24 cellular contexts compared by ENCODE assay signal in genomic region chr1:198986442-198986841, GRCh38.
DNase-seq lines count a peak whose midpoint lies in the region; ATAC-seq, FAIRE-seq and TF ChIP-seq lines count a peak whose summit lies in the region.
"Had no signal": no experiment of that assay in that cellular context is flagged by ENCODE, and none has a peak within 500 bp of the region (broad histone marks: within the 10 kb centered on the region; RNA-seq: fewer than 3 reads in every experiment).

No MANE protein-coding gene starts in this region.

- H3K36me3 Mint-ChIP-seq in HFFc6 (ENCODE audit: low read depth), result no peaks in the 10 kb centered on the region

- TF ChIP-seq CTCF in HL-60 (IDR thresholded peaks at IDR 0.05; ENCODE audit: insufficient read depth, low read length) (no peak), HFFc6 (IDR thresholded peaks at IDR 0.05) (no peak), upper lobe of left lung (IDR thresholded peaks at IDR 0.05) (no peak)

- no peaks in the 10 kb centered on the region for H3K4me1 ChIP-seq in upper lobe of left lung

- no peaks in the 10 kb centered on the region for H3K9me3 Mint-ChIP-seq in HFFc6
- H3K9me3 Mint-ChIP-seq: CD4-positive, alpha-beta T cell had no signal

- no peaks in the 10 kb centered on the region; the same call in 1 of the 2 replicates for H3K27me3 Mint-ChIP-seq in HFFc6 (ENCODE audit: insufficient read depth)
- H3K27me3 Mint-ChIP-seq: CD4-positive, alpha-beta T cell had no signal

- H3K27ac Mint-ChIP-seq in HFFc6, result no peak overlapping the region
- H3K27ac Mint-ChIP-seq: CD4-positive, alpha-beta T cell had no signal

- no peak for TF ChIP-seq EP300 in upper lobe of left lung (IDR thresholded peaks at IDR 0.05)

- no peaks in the 10 kb centered on the region for H3K36me3 ChIP-seq in upper lobe of left lung
- H3K36me3 ChIP-seq: MG63 had no signal

- WGBS in upper lobe of left lung, 2 donors, result 70 to 80% methylated on average over 1 of the region's 1 CpG

- DNase-seq in HL-60 (ENCODE audit: low read depth in 1 of 2, low spot score in 1 of 2) (no peak), MV-4-11 (lab: John Stamatoyannopoulos, UW) (peak; percentile 85), SIG-M5 treated with dmso at 0.1 percent for 504 hours (lab: John Stamatoyannopoulos, UW; ENCODE audit: unreplicated experiment) (peak; percentile 89), frontal cortex (ENCODE audit: low spot score in 2 of 2) (no peak), HFFc6 (no peak), upper lobe of left lung (no peak)
- DNase-seq: ACHN; Calu3; CD4-positive, alpha-beta T cell; DMS79 treated with DMSO at 0.1 percent for 48 hours; MG63; NCI-H1417 treated with DMSO at 0.1 percent for 48 hours; NCI-H1930; NCI-H2171; NCI-H446; NCI-H69; SHP77; T-helper 2 cell had no signal

- no peak for ATAC-seq in HG02973 (IDR thresholded peaks at IDR 0.05; ENCODE audit: unreplicated experiment)
- ATAC-seq in upper lobe of left lung (ENCODE audit: low FRiP score in 2 of 2), result no peak
- no peak for ATAC-seq in GM21717 (IDR thresholded peaks at IDR 0.05; ENCODE audit: unreplicated experiment)

- no peaks in the 10 kb centered on the region for H3K27me3 ChIP-seq in HL-60 (ENCODE audit: insufficient read depth, poor library complexity, severe bottlenecking)
- no peaks in the 10 kb centered on the region for H3K27me3 ChIP-seq in upper lobe of left lung
- H3K27me3 ChIP-seq: MG63 had no signal

- no peaks in the 10 kb centered on the region for H3K9me3 ChIP-seq in upper lobe of left lung
- H3K9me3 ChIP-seq: MG63 had no signal

- no peaks in the 10 kb centered on the region for H3K4me1 Mint-ChIP-seq in HFFc6 (ENCODE audit: low read depth)

- H3K27ac ChIP-seq in HL-60 (replicated peaks), result peak overlapping the region; percentile 38
- H3K27ac ChIP-seq in upper lobe of left lung, result no peak overlapping the region
- H3K27ac ChIP-seq: KMS-11 had no signal

- no peak for TF ChIP-seq POLR2A in upper lobe of left lung (IDR thresholded peaks at IDR 0.05)

- H3K4me3 Mint-ChIP-seq in HFFc6, result no peak overlapping the region
- H3K4me3 Mint-ChIP-seq: CD4-positive, alpha-beta T cell had no signal

- H3K4me3 ChIP-seq in HL-60 (replicated peaks; ENCODE audit: insufficient read depth, low read length) (no peak overlapping the region), upper lobe of left lung (no peak overlapping the region)
- H3K4me3 ChIP-seq: MG63 had no signal

- FAIRE-seq in frontal cortex (lab: Jason Lieb, UNC), result peak; percentile 63
- FAIRE-seq: G401.6, GM12891, H1 had no signal

Comparison
In these comparisons a context has a peak if more than half of its experiments do, and no peak if none do; other contexts are left out.
1. DNase-seq: peak in MV-4-11 (single experiment) and SIG-M5 treated with dmso at 0.1 percent for 504 hours (single experiment); none in HL-60 (0 of 2), frontal cortex (0 of 2), HFFc6 (single experiment) and upper lobe of left lung (0 of 2).